12 cellular contexts compared by ENCODE assay signal in genomic region chr14:101861464-101861863, GRCh38.
"Had no signal": no experiment of that assay in that cellular context is flagged by ENCODE, and none has a peak within 500 bp of the region (broad histone marks: within the 10 kb centered on the region; RNA-seq: fewer than 3 reads in every experiment).

No MANE protein-coding gene starts in this region.

- H3K27me3 ChIP-seq: gastroesophageal sphincter, tibial nerve had no signal

- H3K4me3 ChIP-seq: gastroesophageal sphincter, tibial nerve had no signal

- H3K27ac ChIP-seq: gastroesophageal sphincter, tibial nerve had no signal

- ATAC-seq: gastroesophageal sphincter had no signal

- H3K9me3 ChIP-seq: gastroesophageal sphincter, tibial nerve had no signal

- DNase-seq: activated CD4-positive, alpha-beta T cell treated with anti-CD3 and anti-CD28 coated beads for 1 hour; activated CD4-positive, alpha-beta T cell treated with anti-CD3 and anti-CD28 coated beads, Interleukin-2, amount 50 U/mL, for 48 hours; activated CD8-positive, alpha-beta memory T cell treated with anti-CD3 and anti-CD28 coated beads, Interleukin-2, amount 50 U/mL, for 48 hours; activated naive CD4-positive, alpha-beta T cell treated with anti-CD3 and anti-CD28 coated beads, Interleukin-2, amount 50 U/mL, for 16 hours; hippocampal formation; mammary epithelial cell; nephron progenitor cell; SIG-M5; stimulated activated CD4-positive, alpha-beta T cell treated with anti-CD3 and anti-CD28 coated beads, Interleukin-2, amount 100 ng/mL, for 48 hours; T1000 had no signal

- H3K4me3 Mint-ChIP-seq: nephron progenitor cell had no signal
